In the genomic region with DNA sequence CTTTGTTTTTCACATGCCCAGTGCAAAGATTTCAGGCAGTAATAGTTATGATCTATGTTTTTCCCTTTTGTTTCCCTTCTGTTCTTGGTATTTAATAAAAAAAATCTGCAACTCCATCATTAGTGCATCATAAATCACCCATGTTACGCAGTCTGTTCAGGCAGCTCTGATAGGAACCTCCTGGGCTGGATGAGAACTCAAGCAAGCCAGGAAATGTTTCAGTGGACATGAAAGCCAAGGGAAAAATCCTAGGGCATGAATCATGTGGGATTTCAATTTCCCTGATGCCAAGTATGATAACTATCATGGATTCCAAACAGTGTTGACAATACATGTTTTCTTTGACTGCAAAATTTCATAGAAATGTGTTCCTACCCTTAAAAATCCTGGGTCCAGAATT, we compare ENCODE assay signal across 12 cellular contexts.
DNase-seq lines count a peak whose midpoint lies in the region; ATAC-seq and TF ChIP-seq lines count a peak whose summit lies in the region.
"Had no signal": no experiment of that assay in that cellular context is flagged by ENCODE, and none has a peak within 500 bp of the region (broad histone marks: within the 10 kb centered on the region; RNA-seq: fewer than 3 reads in every experiment).

No MANE protein-coding gene starts in this region.

- DNase-seq in AG04450 (ENCODE audit: low read depth, low spot score) (peak; percentile 86), RPMI7951 (ENCODE audit: low read depth) (peak; percentile 88), fibroblast of mammary gland (ENCODE audit: low read depth) (peak; percentile 100), myocyte (ENCODE audit: low read depth) (peak; percentile 59), substantia nigra (lab: John Stamatoyannopoulos, UW) (no peak), NCI-H2227 treated with DMSO at 0.1 percent for 48 hours (lab: John Stamatoyannopoulos, UW) (no peak)
- DNase-seq: activated gamma-delta T cell; C1 segment of cervical spinal cord; naive thymus-derived CD8-positive, alpha-beta T cell; NCI-H748 treated with DMSO at 0.1 percent for 48 hours had no signal

- CTCF ChIA-PET in AG04450 (lab: Charles Lee): no interaction called here

- H3K27ac ChIP-seq in AG04450 (ENCODE audit: low read depth, low read length): peak overlapping the region; percentile 72
- no peak overlapping the region for H3K27ac ChIP-seq in substantia nigra (ENCODE audit: low read depth, low read length, poor library complexity, severe bottlenecking)

- no peaks in the 10 kb centered on the region for H3K27me3 ChIP-seq in AG04450 (ENCODE audit: control insufficient read depth, insufficient read depth, low read length)

- ATAC-seq in HG02840 (IDR thresholded peaks at IDR 0.05; ENCODE audit: low FRiP score, unreplicated experiment) (no peak), GM19395 (IDR thresholded peaks at IDR 0.05; ENCODE audit: unreplicated experiment) (no peak)
- ATAC-seq: naive thymus-derived CD8-positive, alpha-beta T cell had no signal

- no peaks in the 10 kb centered on the region for H3K9me3 ChIP-seq in AG04450 (ENCODE audit: control insufficient read depth, insufficient read depth, low read length)

- TF ChIP-seq CTCF in AG04450 (IDR thresholded peaks at IDR 0.05; ENCODE audit: low read depth, low read length) (no peak), fibroblast of mammary gland (conservative IDR thresholded peaks at IDR 0.05; ENCODE audit: control insufficient read depth, insufficient read depth, low read depth, low read length) (no peak)

- POLR2A ChIA-PET in AG04450 (lab: Yijun Ruan, JAX): no interaction called here

- no peak overlapping the region for H3K4me3 ChIP-seq in AG04450 (ENCODE audit: low read depth, low read length)
- H3K4me3 ChIP-seq in fibroblast of mammary gland (ENCODE audit: control insufficient read depth, low read depth, low read length): no peak overlapping the region

Comparison
In these comparisons a context has a peak if more than half of its experiments do, and no peak if none do; other contexts are left out.
1. DNase-seq: peak in AG04450 (single experiment), RPMI7951 (single experiment), fibroblast of mammary gland (single experiment) and myocyte (single experiment); none in substantia nigra (0 of 49) and NCI-H2227 treated with DMSO at 0.1 percent for 48 hours (single experiment).